ENCODE assay signal across 1 cellular context in genomic region chr12:11344504-11344903, GRCh38.
TF ChIP-seq lines count a peak whose summit lies in the region.

No MANE protein-coding gene starts in this region.

TF ChIP-seq in HepG2, 621 proteins besides CTCF, POLR2A, EP300 and RAD21:
- TF ChIP-seq HNF4A (CRISPR knock-in tag; IDR thresholded peaks at IDR 0.05) = peak; percentile 75
- peak; percentile 75; the same call in 1 of the 2 replicates for TF ChIP-seq ZNF644 (CRISPR knock-in tag; IDR thresholded peaks at IDR 0.05; ENCODE audit: low read depth)
- no peak for TF ChIP-seq MIER3 (CRISPR knock-in tag; IDR thresholded peaks at IDR 0.05; ENCODE audit: borderline replicate concordance)
